ENCODE assay signal across 1 cellular context in the genomic region with DNA sequence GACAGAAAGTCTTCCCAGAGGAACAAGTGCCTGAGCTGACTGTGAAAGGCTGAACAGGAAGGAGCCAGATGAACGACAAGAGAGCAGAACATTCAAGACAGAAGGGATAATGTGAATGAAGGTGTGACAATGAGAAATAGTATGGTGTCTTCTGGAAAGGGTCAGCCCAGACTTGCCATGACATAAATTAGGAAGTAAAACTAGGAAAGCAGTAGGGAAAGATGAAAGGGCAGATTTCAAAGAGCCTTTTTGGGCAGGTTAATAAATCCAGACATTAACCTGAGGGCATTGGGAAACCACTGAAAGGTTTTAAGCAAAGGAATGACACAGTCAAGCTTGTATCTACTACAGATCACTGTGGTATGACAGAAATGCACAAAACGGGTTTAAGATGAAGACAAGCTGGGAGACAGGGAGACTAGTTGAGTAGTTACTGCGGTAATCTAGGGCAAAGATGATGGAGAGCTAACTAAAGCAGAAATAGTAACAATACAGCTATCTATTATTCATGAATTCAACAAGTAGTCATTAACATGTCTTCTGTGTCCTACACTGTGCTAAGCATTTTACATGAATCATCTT.
TF ChIP-seq lines count a peak whose summit lies in the region.

No MANE protein-coding gene starts in this region.

TF ChIP-seq in GM12878, 131 proteins besides CTCF, POLR2A, EP300 and RAD21 (continued from another document):
- TF ChIP-seq, protein P1, sequence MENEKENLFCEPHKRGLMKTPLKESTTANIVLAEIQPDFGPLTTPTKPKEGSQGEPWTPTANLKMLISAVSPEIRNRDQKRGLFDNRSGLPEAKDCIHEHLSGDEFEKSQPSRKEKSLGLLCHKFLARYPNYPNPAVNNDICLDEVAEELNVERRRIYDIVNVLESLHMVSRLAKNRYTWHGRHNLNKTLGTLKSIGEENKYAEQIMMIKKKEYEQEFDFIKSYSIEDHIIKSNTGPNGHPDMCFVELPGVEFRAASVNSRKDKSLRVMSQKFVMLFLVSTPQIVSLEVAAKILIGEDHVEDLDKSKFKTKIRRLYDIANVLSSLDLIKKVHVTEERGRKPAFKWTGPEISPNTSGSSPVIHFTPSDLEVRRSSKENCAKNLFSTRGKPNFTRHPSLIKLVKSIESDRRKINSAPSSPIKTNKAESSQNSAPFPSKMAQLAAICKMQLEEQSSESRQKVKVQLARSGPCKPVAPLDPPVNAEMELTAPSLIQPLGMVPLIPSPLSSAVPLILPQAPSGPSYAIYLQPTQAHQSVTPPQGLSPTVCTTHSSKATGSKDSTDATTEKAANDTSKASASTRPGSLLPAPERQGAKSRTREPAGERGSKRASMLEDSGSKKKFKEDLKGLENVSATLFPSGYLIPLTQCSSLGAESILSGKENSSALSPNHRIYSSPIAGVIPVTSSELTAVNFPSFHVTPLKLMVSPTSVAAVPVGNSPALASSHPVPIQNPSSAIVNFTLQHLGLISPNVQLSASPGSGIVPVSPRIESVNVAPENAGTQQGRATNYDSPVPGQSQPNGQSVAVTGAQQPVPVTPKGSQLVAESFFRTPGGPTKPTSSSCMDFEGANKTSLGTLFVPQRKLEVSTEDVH (IDR thresholded peaks at IDR 0.05; ENCODE audit: low read depth, partially characterized antibody): no peak
- no peak for TF ChIP-seq PML (IDR thresholded peaks at IDR 0.05; ENCODE audit: low read length)
- no peak for TF ChIP-seq KDM1A (IDR thresholded peaks at IDR 0.05; ENCODE audit: borderline replicate concordance)
- TF ChIP-seq, protein P2, sequence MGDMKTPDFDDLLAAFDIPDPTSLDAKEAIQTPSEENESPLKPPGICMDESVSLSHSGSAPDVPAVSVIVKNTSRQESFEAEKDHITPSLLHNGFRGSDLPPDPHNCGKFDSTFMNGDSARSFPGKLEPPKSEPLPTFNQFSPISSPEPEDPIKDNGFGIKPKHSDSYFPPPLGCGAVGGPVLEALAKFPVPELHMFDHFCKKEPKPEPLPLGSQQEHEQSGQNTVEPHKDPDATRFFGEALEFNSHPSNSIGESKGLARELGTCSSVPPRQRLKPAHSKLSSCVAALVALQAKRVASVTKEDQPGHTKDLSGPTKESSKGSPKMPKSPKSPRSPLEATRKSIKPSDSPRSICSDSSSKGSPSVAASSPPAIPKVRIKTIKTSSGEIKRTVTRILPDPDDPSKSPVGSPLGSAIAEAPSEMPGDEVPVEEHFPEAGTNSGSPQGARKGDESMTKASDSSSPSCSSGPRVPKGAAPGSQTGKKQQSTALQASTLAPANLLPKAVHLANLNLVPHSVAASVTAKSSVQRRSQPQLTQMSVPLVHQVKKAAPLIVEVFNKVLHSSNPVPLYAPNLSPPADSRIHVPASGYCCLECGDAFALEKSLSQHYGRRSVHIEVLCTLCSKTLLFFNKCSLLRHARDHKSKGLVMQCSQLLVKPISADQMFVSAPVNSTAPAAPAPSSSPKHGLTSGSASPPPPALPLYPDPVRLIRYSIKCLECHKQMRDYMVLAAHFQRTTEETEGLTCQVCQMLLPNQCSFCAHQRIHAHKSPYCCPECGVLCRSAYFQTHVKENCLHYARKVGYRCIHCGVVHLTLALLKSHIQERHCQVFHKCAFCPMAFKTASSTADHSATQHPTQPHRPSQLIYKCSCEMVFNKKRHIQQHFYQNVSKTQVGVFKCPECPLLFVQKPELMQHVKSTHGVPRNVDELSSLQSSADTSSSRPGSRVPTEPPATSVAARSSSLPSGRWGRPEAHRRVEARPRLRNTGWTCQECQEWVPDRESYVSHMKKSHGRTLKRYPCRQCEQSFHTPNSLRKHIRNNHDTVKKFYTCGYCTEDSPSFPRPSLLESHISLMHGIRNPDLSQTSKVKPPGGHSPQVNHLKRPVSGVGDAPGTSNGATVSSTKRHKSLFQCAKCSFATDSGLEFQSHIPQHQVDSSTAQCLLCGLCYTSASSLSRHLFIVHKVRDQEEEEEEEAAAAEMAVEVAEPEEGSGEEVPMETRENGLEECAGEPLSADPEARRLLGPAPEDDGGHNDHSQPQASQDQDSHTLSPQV (IDR thresholded peaks at IDR 0.05): no peak
- TF ChIP-seq SMAD5 (IDR thresholded peaks at IDR 0.05; ENCODE audit: low read depth): no peak
- TF ChIP-seq, protein P3, sequence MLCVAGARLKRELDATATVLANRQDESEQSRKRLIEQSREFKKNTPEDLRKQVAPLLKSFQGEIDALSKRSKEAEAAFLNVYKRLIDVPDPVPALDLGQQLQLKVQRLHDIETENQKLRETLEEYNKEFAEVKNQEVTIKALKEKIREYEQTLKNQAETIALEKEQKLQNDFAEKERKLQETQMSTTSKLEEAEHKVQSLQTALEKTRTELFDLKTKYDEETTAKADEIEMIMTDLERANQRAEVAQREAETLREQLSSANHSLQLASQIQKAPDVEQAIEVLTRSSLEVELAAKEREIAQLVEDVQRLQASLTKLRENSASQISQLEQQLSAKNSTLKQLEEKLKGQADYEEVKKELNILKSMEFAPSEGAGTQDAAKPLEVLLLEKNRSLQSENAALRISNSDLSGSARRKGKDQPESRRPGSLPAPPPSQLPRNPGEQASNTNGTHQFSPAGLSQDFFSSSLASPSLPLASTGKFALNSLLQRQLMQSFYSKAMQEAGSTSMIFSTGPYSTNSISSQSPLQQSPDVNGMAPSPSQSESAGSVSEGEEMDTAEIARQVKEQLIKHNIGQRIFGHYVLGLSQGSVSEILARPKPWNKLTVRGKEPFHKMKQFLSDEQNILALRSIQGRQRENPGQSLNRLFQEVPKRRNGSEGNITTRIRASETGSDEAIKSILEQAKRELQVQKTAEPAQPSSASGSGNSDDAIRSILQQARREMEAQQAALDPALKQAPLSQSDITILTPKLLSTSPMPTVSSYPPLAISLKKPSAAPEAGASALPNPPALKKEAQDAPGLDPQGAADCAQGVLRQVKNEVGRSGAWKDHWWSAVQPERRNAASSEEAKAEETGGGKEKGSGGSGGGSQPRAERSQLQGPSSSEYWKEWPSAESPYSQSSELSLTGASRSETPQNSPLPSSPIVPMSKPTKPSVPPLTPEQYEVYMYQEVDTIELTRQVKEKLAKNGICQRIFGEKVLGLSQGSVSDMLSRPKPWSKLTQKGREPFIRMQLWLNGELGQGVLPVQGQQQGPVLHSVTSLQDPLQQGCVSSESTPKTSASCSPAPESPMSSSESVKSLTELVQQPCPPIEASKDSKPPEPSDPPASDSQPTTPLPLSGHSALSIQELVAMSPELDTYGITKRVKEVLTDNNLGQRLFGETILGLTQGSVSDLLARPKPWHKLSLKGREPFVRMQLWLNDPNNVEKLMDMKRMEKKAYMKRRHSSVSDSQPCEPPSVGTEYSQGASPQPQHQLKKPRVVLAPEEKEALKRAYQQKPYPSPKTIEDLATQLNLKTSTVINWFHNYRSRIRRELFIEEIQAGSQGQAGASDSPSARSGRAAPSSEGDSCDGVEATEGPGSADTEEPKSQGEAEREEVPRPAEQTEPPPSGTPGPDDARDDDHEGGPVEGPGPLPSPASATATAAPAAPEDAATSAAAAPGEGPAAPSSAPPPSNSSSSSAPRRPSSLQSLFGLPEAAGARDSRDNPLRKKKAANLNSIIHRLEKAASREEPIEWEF (IDR thresholded peaks at IDR 0.05; ENCODE audit: insufficient replicate concordance, low read depth, low read length): no peak
- no peak for TF ChIP-seq SREBF2 (IDR thresholded peaks at IDR 0.05; ENCODE audit: low read length)
- TF ChIP-seq ATF7 (IDR thresholded peaks at IDR 0.05; ENCODE audit: low read depth): no peak
- TF ChIP-seq ZNF207 (IDR thresholded peaks at IDR 0.05; ENCODE audit: borderline replicate concordance): no peak
- no peak for TF ChIP-seq TBL1XR1 (IDR thresholded peaks at IDR 0.05; ENCODE audit: low read depth, low read length)
- no peak for TF ChIP-seq IRF4 (IDR thresholded peaks at IDR 0.05; ENCODE audit: low read depth, low read length)
